In the genomic region with DNA sequence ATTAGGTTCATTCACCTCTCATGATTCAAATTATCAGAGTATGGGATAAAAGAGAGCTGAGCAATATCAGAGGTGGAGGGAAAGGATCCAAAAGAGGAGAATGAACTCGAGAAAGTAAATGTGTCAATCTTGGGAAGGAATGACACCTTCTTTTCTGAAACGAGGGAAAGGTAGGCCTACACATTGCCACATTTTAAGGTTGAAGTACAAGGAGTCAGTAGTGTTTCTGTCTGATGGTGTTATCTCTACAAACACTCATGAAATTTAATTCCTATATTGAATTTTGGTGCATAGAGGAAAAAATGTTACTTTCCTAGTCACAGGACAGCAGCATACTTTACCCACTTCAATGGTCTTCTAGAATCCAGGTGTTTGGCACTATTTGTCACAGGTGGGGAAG, we compare ENCODE assay signal across 28 cellular contexts.
"Had no signal": no experiment of that assay in that cellular context is flagged by ENCODE, and none has a peak within 500 bp of the region (broad histone marks: within the 10 kb centered on the region; RNA-seq: fewer than 3 reads in every experiment).

No MANE protein-coding gene starts in this region.

- H3K4me1 ChIP-seq: pancreas, prostate gland, spleen, suprapubic skin, testis, tibial artery, transverse colon, upper lobe of right lung, uterus had no signal

- H3K4me3 ChIP-seq: pancreas, prostate gland, skin epidermis, smooth muscle cell, spleen, suprapubic skin, testis, tibial artery, transverse colon, upper lobe of right lung, uterus had no signal

- H3K9me3 ChIP-seq: neutrophil, pancreas, prostate gland, spleen, testis, tibial artery, transverse colon, upper lobe of right lung, uterus had no signal

- H3K4me2 ChIP-seq: smooth muscle cell had no signal

- H3K27ac ChIP-seq: neutrophil, pancreas, prostate gland, skin epidermis, spleen, suprapubic skin, testis, tibial artery, transverse colon, upper lobe of right lung, uterus had no signal

- H3K36me3 ChIP-seq: neutrophil, pancreas, prostate gland, spleen, suprapubic skin, tibial artery, transverse colon, upper lobe of right lung, uterus had no signal

- DNase-seq: naive thymus-derived CD8-positive, alpha-beta T cell; nephron progenitor cell; nucleus accumbens; pancreas; right cardiac atrium; spleen; stimulated activated CD4-positive, alpha-beta T cell treated with anti-CD3 and anti-CD28 coated beads, Interleukin-12 subunit alpha, Interleukin-12 subunit beta, amount 100 ng/mL, for 4 hours; stimulated activated CD4-positive, alpha-beta T cell treated with anti-CD3 and anti-CD28 coated beads, Interleukin-1b, Interleukin-23, amount 100 ng/mL, for 48 hours; stimulated activated CD4-positive, alpha-beta T cell treated with anti-CD3 and anti-CD28 coated beads, Interleukin-4, amount 100 ng/mL, for 1 hour; stimulated activated CD4-positive, alpha-beta T cell treated with anti-CD3 and anti-CD28 coated beads, Interleukin-4, amount 100 ng/mL, for 4 hours; stimulated activated CD8-positive, alpha-beta memory T cell treated with anti-CD3 and anti-CD28 coated beads, Interleukin-4, amount 100 ng/mL, for 48 hours; stimulated activated naive CD4-positive, alpha-beta T cell; stimulated activated naive CD8-positive, alpha-beta T cell treated with anti-CD3 and anti-CD28 coated beads, Interleukin-15, amount 100 ng/mL, for 72 hours; stimulated activated naive CD8-positive, alpha-beta T cell treated with anti-CD3 and anti-CD28 coated beads, Interleukin-15, Interleukin-2, amounts not matched to agents 100 U/mL and 50 U/mL, for 24 hours; substantia nigra; testis; tibial artery; transverse colon; upper lobe of right lung; uterus had no signal

- H3K27me3 ChIP-seq: neutrophil, pancreas, suprapubic skin, testis, tibial artery, transverse colon, uterus had no signal

- ATAC-seq: naive thymus-derived CD8-positive, alpha-beta T cell; natural killer cell treated with Interleukin-12 subunit alpha and Interleukin-12 subunit beta and Interleukin-15 and Interleukin-18, amount 100 ng/mL, for 72 hours; right cardiac atrium; sciatic nerve; stimulated activated memory B cell treated with anti-CD40 and anti-IgM and Interleukin-4, amounts not matched to agents 10 μg/mL and 1 μg/mL and 100 μg/mL, for 72 hours; stimulated activated naive CD8-positive, alpha-beta T cell treated with anti-CD3 and anti-CD28 coated beads, Interleukin-15, amount 100 ng/mL, for 72 hours; stimulated activated naive CD8-positive, alpha-beta T cell treated with anti-CD3 and anti-CD28 coated beads, Interleukin-15, Interleukin-2, amounts not matched to agents 100 U/mL and 50 U/mL, for 24 hours; upper lobe of right lung had no signal
